Comparison of ENCODE assay signal across 1 cellular context in the genomic region with DNA sequence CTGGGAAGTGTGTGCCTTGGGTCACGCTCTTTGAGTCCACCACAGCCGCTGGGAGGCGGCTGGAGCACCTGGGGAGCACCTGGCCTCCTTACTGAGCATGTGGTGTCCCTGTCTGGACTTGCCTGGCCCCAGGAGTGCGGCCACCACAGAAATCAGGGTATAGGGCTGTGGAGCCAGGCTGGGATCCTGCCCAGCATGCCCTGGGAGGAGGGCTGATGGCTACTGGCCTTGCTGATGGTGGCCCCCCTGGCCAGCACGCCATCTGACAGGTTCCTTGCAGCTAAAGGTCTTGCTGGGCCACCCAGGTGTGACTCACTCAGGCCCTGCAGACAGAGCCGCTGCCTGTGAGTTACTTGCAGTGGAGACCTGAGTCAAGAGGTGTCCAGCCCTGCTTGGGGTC.
TF ChIP-seq lines count a peak whose summit lies in the region.

No MANE protein-coding gene starts in this region.

TF ChIP-seq in HCT116, 20 proteins besides CTCF, POLR2A, EP300 and RAD21 (continued from another document):
- TF ChIP-seq, protein P1, sequence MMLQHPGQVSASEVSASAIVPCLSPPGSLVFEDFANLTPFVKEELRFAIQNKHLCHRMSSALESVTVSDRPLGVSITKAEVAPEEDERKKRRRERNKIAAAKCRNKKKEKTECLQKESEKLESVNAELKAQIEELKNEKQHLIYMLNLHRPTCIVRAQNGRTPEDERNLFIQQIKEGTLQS (IDR thresholded peaks at IDR 0.05): no peak
- TF ChIP-seq SIN3A (IDR thresholded peaks at IDR 0.05; ENCODE audit: low read depth) (no peak), FOSL1 (IDR thresholded peaks at IDR 0.05; ENCODE audit: low read depth) (no peak), TCF7L2 (IDR thresholded peaks at IDR 0.05; ENCODE audit: borderline replicate concordance, extremely low read depth, insufficient read depth, insufficient read length) (no peak), ZFX (IDR thresholded peaks at IDR 0.05) (no peak), EZH2 (IDR thresholded peaks at IDR 0.05) (no peak), ZNF274 (IDR thresholded peaks at IDR 0.05; ENCODE audit: low read depth, low read length) (no peak)
- TF ChIP-seq, protein P2, sequence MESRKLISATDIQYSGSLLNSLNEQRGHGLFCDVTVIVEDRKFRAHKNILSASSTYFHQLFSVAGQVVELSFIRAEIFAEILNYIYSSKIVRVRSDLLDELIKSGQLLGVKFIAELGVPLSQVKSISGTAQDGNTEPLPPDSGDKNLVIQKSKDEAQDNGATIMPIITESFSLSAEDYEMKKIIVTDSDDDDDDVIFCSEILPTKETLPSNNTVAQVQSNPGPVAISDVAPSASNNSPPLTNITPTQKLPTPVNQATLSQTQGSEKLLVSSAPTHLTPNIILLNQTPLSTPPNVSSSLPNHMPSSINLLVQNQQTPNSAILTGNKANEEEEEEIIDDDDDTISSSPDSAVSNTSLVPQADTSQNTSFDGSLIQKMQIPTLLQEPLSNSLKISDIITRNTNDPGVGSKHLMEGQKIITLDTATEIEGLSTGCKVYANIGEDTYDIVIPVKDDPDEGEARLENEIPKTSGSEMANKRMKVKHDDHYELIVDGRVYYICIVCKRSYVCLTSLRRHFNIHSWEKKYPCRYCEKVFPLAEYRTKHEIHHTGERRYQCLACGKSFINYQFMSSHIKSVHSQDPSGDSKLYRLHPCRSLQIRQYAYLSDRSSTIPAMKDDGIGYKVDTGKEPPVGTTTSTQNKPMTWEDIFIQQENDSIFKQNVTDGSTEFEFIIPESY (IDR thresholded peaks at IDR 0.05; ENCODE audit: extremely low read depth, insufficient replicate concordance, low read length): no peak
- TF ChIP-seq, protein P3, sequence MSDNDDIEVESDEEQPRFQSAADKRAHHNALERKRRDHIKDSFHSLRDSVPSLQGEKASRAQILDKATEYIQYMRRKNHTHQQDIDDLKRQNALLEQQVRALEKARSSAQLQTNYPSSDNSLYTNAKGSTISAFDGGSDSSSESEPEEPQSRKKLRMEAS (IDR thresholded peaks at IDR 0.05): no peak
- TF ChIP-seq, protein P4, sequence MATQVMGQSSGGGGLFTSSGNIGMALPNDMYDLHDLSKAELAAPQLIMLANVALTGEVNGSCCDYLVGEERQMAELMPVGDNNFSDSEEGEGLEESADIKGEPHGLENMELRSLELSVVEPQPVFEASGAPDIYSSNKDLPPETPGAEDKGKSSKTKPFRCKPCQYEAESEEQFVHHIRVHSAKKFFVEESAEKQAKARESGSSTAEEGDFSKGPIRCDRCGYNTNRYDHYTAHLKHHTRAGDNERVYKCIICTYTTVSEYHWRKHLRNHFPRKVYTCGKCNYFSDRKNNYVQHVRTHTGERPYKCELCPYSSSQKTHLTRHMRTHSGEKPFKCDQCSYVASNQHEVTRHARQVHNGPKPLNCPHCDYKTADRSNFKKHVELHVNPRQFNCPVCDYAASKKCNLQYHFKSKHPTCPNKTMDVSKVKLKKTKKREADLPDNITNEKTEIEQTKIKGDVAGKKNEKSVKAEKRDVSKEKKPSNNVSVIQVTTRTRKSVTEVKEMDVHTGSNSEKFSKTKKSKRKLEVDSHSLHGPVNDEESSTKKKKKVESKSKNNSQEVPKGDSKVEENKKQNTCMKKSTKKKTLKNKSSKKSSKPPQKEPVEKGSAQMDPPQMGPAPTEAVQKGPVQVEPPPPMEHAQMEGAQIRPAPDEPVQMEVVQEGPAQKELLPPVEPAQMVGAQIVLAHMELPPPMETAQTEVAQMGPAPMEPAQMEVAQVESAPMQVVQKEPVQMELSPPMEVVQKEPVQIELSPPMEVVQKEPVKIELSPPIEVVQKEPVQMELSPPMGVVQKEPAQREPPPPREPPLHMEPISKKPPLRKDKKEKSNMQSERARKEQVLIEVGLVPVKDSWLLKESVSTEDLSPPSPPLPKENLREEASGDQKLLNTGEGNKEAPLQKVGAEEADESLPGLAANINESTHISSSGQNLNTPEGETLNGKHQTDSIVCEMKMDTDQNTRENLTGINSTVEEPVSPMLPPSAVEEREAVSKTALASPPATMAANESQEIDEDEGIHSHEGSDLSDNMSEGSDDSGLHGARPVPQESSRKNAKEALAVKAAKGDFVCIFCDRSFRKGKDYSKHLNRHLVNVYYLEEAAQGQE (IDR thresholded peaks at IDR 0.05; ENCODE audit: low read depth): no peak
